1 cellular context compared by ENCODE assay signal in genomic region chr16:24848065-24848464, GRCh38.
TF ChIP-seq lines count a peak whose summit lies in the region.

No MANE protein-coding gene starts in this region.

TF ChIP-seq in K562, 482 proteins besides CTCF, POLR2A, EP300 and RAD21:
- TF ChIP-seq ATF4 (CRISPR knock-in tag; IDR thresholded peaks at IDR 0.05) (no peak), PTBP1 (IDR thresholded peaks at IDR 0.05; ENCODE audit: low read depth, low read length) (no peak), ATF3 (IDR thresholded peaks at IDR 0.05) (peak; percentile 16; the same call in 1 of the 2 replicates), ATF3 (CRISPR knock-in tag; conservative IDR thresholded peaks at IDR 0.05) (no peak), ZNF785 (CRISPR knock-in tag; IDR thresholded peaks at IDR 0.05) (no peak), ZNF121 (CRISPR knock-in tag; conservative IDR thresholded peaks at IDR 0.05) (0 out of 2 replicates have a peak, but pooled peaks have one; percentile 16), FOS (IDR thresholded peaks at IDR 0.05; ENCODE audit: extremely low read depth, insufficient read length) (no peak), MEIS2 (IDR thresholded peaks at IDR 0.05; ENCODE audit: partially characterized antibody) (no peak)
